8 cellular contexts compared by ENCODE assay signal in genomic region chr17:8175795-8176196, GRCh38. TPM values are rescaled to one million over a fixed set of nuclear protein-coding genes. Genes with fewer than 3 reads are reported as not detected.
DNase-seq lines count a peak whose midpoint lies in the region; ATAC-seq and TF ChIP-seq lines count a peak whose summit lies in the region.

No MANE protein-coding gene starts in this region.

- H3K4me3 Mint-ChIP-seq in immature natural killer cell = peak overlapping the region; percentile 91 to 94 (median 93)

- peak overlapping the region; percentile 85 to 88 for H3K9ac ChIP-seq in stomach smooth muscle (ENCODE audit: low read length in 2 of 2)

- H3K36me3 ChIP-seq in adrenal gland (replicated peaks in 1 of 2) (no peaks in the 10 kb centered on the region), stomach smooth muscle (ENCODE audit: control insufficient read depth in 2 of 2, insufficient read depth in 2 of 2, low read length in 2 of 2) (no peaks in the 10 kb centered on the region)

- H3K4me3 ChIP-seq in adrenal gland (peak overlapping the region in 3 of 4 donors; percentile 22 to 54 (median 42)), stomach smooth muscle (ENCODE audit: low read length in 2 of 2) (peak overlapping the region; percentile 86 to 90)

- intact Hi-C loops in adrenal gland (cut with DNase I) = no loop called here

- peaks cover 11 to 16% (median 11%) of the 10 kb centered on the region in 3 donors for H3K27me3 Mint-ChIP-seq in immature natural killer cell (ENCODE audit: low read depth in 3 of 3)

- no peaks in the 10 kb centered on the region for H3K9me3 ChIP-seq in adrenal gland (replicated peaks in 1 of 3)
- H3K9me3 ChIP-seq in stomach smooth muscle (ENCODE audit: control insufficient read depth in 2 of 2, low read length in 2 of 2) = no peaks in the 10 kb centered on the region

- peaks cover 44 to 55% of the 10 kb centered on the region in 2 donors for H3K4me1 Mint-ChIP-seq in immature natural killer cell

- H3K36me3 Mint-ChIP-seq in immature natural killer cell = no peaks in the 10 kb centered on the region

- no peak for TF ChIP-seq CTCF in adrenal gland (IDR thresholded peaks at IDR 0.05)

- peak overlapping the region; percentile 92 to 100 (median 96) for H3K27ac Mint-ChIP-seq in immature natural killer cell

- no peaks in the 10 kb centered on the region for H3K9me3 Mint-ChIP-seq in immature natural killer cell

- peaks cover 9 to 38% of the 10 kb centered on the region in 2 donors for H3K4me1 ChIP-seq in adrenal gland (replicated peaks in 1 of 2)
- H3K4me1 ChIP-seq in stomach smooth muscle (ENCODE audit: control insufficient read depth, insufficient read depth, low read length) = peaks cover 28% of the 10 kb centered on the region

- WGBS in adrenal gland, 4 donors = 4 to 21% (median 14%) methylated on average over 8 to 11 of the region's 11 CpGs

- DNase-seq in ELF-1 (ENCODE audit: low read depth, low spot score) = peak; percentile 33
- DNase-seq in adrenal gland = peak in 3 of 7 donors; percentile 35 to 61 (median 37)
- DNase-seq in immature natural killer cell = no peak
- no peak for DNase-seq in midbrain (lab: John Stamatoyannopoulos, UW)
- DNase-seq in OCI-M2 (lab: John Stamatoyannopoulos, UW; ENCODE audit: unreplicated experiment) = no peak
- no peak for DNase-seq in NCI-H187 (lab: John Stamatoyannopoulos, UW)

- H3K27ac ChIP-seq in adrenal gland = peak overlapping the region; percentile 2 to 99 (median 53)
- peak overlapping the region; percentile 67 for H3K27ac ChIP-seq in stomach smooth muscle (ENCODE audit: low read length)

- no peak for TF ChIP-seq POLR2A in adrenal gland (IDR thresholded peaks at IDR 0.05)

- no peaks in the 10 kb centered on the region for H3K27me3 ChIP-seq in adrenal gland
- no peaks in the 10 kb centered on the region for H3K27me3 ChIP-seq in stomach smooth muscle (ENCODE audit: control insufficient read depth in 1 of 2, insufficient read depth in 2 of 2, low read length in 2 of 2)

- peak; percentile 7 for ATAC-seq in HG03432 (IDR thresholded peaks at IDR 0.05; ENCODE audit: unreplicated experiment)

RNA-seq across cellular contexts. Expression of gene TMEM107, which starts 0.4 kb away (rescaled TPM):
- 10 to 100 TPM in 7 of 8 donors, 1 to 10 TPM in 1; 6.2 to 31.9 (median 20.1) TPM for total RNA-seq in adrenal gland
- polyA plus RNA-seq in adrenal gland = 10 to 100 TPM in 2 of 3 donors, 1 to 10 TPM in 1; 8.3 to 14.0 (median 11.9) TPM
- 10 to 100 TPM; 53.3 to 69.3 (median 64.0) TPM for polyA plus RNA-seq in immature natural killer cell

RNA-seq across cellular contexts. Expression of gene VAMP2, which starts 13.0 kb away (rescaled TPM):
- 100 to 1,000 TPM in 2 of 8 donors, 10 to 100 TPM in 6; 18.8 to 139 (median 61.5) TPM for total RNA-seq in adrenal gland
- 100 to 1,000 TPM in 1 of 3 donors, 10 to 100 TPM in 2; 65.8 to 206 (median 81.2) TPM for polyA plus RNA-seq in adrenal gland
- 10 to 100 TPM; 33.6 to 93.6 (median 39.5) TPM for polyA plus RNA-seq in immature natural killer cell

RNA-seq across cellular contexts. Expression of gene BORCS6, which starts 14.2 kb away (rescaled TPM):
- total RNA-seq in adrenal gland = 10 to 100 TPM; 10.5 to 29.7 (median 15.2) TPM
- 1 to 10 TPM; 3.3 to 5.3 (median 5.0) TPM for polyA plus RNA-seq in adrenal gland
- polyA plus RNA-seq in immature natural killer cell = 10 to 100 TPM; 24.0 to 38.8 (median 27.5) TPM

RNA-seq across cellular contexts. Expression of gene PER1, which starts 23.6 kb away (rescaled TPM):
- 100 to 1,000 TPM in 5 of 8 donors, 10 to 100 TPM in 3; 40.1 to 295 (median 108) TPM for total RNA-seq in adrenal gland
- polyA plus RNA-seq in adrenal gland (100 to 1,000 TPM in 2 of 3 donors, 10 to 100 TPM in 1; 12.4 to 360 (median 161) TPM), immature natural killer cell (1 to 10 TPM; 3.5 to 8.5 (median 4.5) TPM)

RNA-seq across cellular contexts. Expression of gene AURKB, which starts 34.6 kb away (rescaled TPM):
- total RNA-seq in adrenal gland = 1 to 10 TPM; 1.6 to 6.6 (median 2.2) TPM
- 1 to 10 TPM; 2.0 to 2.2 (median 2.2) TPM for polyA plus RNA-seq in adrenal gland
- polyA plus RNA-seq in immature natural killer cell = 1 to 10 TPM in 2 of 3 donors, under 1 TPM in 1; 0.60 to 3.1 (median 1.6) TPM
